In the genomic region with DNA sequence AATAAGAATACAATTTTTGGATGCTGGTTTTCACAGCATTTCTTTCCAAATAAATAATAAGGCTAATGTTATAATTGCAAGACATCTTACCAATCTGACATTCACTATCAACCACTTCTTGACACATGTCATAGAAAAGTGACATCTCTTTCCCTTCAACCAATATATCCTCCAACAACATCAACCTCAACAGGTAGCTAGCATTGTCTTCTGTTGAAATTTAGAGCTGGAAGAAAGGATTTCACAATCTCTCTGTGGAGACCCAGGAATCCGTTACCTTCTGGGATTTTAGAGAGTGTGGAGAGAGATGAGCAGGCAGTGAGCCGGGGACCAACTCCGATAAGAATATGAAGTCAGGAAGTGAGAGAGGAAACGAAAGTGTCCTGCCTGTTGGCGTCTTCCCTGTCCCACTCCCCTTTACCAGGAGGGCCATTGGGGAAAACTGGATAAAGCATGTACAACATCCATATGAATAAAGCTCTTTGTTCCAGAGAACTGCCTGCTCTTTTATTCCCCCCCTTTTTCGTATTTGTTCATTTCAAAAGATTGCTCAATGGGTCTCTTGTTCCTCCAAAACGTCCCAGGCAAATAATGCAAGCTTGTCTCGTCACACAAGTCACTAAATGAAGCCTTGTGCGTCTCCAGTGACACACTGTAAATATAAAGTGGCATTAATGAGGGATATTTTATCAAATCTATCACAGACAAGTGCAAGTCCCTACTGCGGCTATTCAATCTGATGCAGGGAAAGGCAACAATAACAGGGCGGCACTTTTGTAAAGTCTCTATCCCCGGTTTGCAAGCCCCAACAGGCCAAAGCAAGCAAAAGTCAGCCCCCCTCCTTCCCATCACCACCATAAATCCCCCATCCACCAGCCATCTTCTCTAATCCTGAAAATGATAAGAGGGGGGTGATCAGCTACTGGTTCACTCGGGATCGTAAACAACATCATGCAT, we compare ENCODE assay signal across 10 cellular contexts. TPM values are rescaled to one million over a fixed set of nuclear protein-coding genes. Genes with fewer than 3 reads are reported as not detected.
A peak's percentile ranks its signal among the peaks of the same experiment; 100 is the strongest.
DNase-seq lines count a peak whose midpoint lies in the region; ATAC-seq, FAIRE-seq and TF ChIP-seq lines count a peak whose summit lies in the region.
"Had no signal": no experiment of that assay in that cellular context is flagged by ENCODE, and none has a peak within 500 bp of the region (broad histone marks: within the 10 kb centered on the region; RNA-seq: fewer than 3 reads in every experiment).

No MANE protein-coding gene starts in this region.

- no peak overlapping the region for H3K9ac ChIP-seq in keratinocyte (ENCODE audit: control insufficient read depth, extremely low read depth, insufficient read depth, low read length)

- H3K4me1 ChIP-seq in keratinocyte (ENCODE audit: control insufficient read depth, extremely low read depth, insufficient read depth, low read length) = peaks cover 22% of the 10 kb centered on the region

- H2AFZ ChIP-seq in keratinocyte (ENCODE audit: control insufficient read depth, low read length) = peak overlapping the region; percentile 49

- H4K20me1 ChIP-seq in keratinocyte (ENCODE audit: control insufficient read depth, extremely low read depth, insufficient read depth, low read length) = no peaks in the 10 kb centered on the region

- TF ChIP-seq CTCF in keratinocyte (optimal IDR thresholded peaks at IDR 0.05 in 1 of 3, IDR thresholded peaks at IDR 0.05 in 1 of 3, conservative IDR thresholded peaks at IDR 0.05 in 1 of 3; ENCODE audit: extremely low read depth in 1 of 3, insufficient read depth in 2 of 3, low read length in 3 of 3) = no peak

- ATAC-seq in GM18519 (IDR thresholded peaks at IDR 0.05; ENCODE audit: low FRiP score, unreplicated experiment) = no peak
- ATAC-seq: mucosa of descending colon had no signal

- no peaks in the 10 kb centered on the region for H3K9me1 ChIP-seq in keratinocyte (ENCODE audit: control insufficient read depth, extremely low read depth, insufficient read depth, low read length)

- H3K9me3 ChIP-seq in keratinocyte (ENCODE audit: control insufficient read depth, low read depth, low read length) = no peaks in the 10 kb centered on the region
- H3K9me3 ChIP-seq: mucosa of descending colon had no signal

- H3K4me3 ChIP-seq in keratinocyte (ENCODE audit: control insufficient read depth in 2 of 3, extremely low read depth in 1 of 3, insufficient read depth in 2 of 3, low read depth in 1 of 3, low read length in 3 of 3) = peak overlapping the region in 2 of 3 experiments; percentile 17 to 53
- H3K4me3 ChIP-seq: mucosa of descending colon had no signal

- DNase-seq in COLO829 (ENCODE audit: low spot score) = peak; percentile 81
- peak; percentile 28 for DNase-seq in MV-4-11 (lab: John Stamatoyannopoulos, UW)
- DNase-seq in amygdala (lab: John Stamatoyannopoulos, UW) = peak in 41 of 56 donors; percentile 9 to 77 (median 48)
- DNase-seq in keratinocyte (ENCODE audit: low read depth, low spot score) = no peak
- DNase-seq in SW480 (ENCODE audit: low spot score) = no peak
- no peak for DNase-seq in activated CD4-positive, alpha-beta T cell treated with anti-CD3 and anti-CD28 coated beads, Interleukin-2, amount 50 U/mL, for 1 hour
- no peak for DNase-seq in HPDE6-E6E7 (ENCODE audit: extremely low spot score)
- DNase-seq: mucosa of descending colon, NCI-H446 had no signal

- peak; percentile 5 for FAIRE-seq in keratinocyte (lab: Jason Lieb, UNC)

- dilution Hi-C loops in keratinocyte (cut with MboI; ENCODE audit: extremely low pct_ligation_motif_present, low sequenced_read_pairs) = no loop called here

- H3K27ac ChIP-seq in keratinocyte (ENCODE audit: control insufficient read depth, insufficient read depth, low read length) = no peak overlapping the region

- peak overlapping the region; percentile 64 for H3K4me2 ChIP-seq in keratinocyte (ENCODE audit: control insufficient read depth, extremely low read depth, insufficient read depth, low read depth, low read length)

- H3K27me3 ChIP-seq in keratinocyte (ENCODE audit: control insufficient read depth, extremely low read depth, insufficient read depth, low read length) = peaks cover 12% of the 10 kb centered on the region

- no peaks in the 10 kb centered on the region for H3K36me3 ChIP-seq in keratinocyte (ENCODE audit: control insufficient read depth in 2 of 2, extremely low read depth in 1 of 2, insufficient read depth in 2 of 2, low read length in 2 of 2)

- H3K79me2 ChIP-seq in keratinocyte (ENCODE audit: control insufficient read depth, insufficient read depth, low read length) = no peaks in the 10 kb centered on the region

RNA-seq across cellular contexts. Expression of a gene that starts 3.4 kb away (rescaled TPM):
- 6.9 to 9.5 TPM (median 8.3 TPM) in 3 replicates for polyA plus RNA-seq in keratinocyte
- 7.0 TPM for polyA plus RNA-seq in keratinocyte (2011; ENCODE audit: low read depth)
- polyA plus RNA-seq in keratinocyte (2011; cell fraction: cytosol; rRNA removed) = 3.5 and 7.5 TPM in 2 replicates
- 9.4 and 11.9 TPM in 2 replicates for polyA plus RNA-seq in keratinocyte (2011; cell fraction: nucleus; rRNA removed)
- 7.0 and 7.4 TPM in 2 replicates for polyA plus RNA-seq in keratinocyte (2012; ENCODE audit: low replicate concordance)
- 7.8 to 26.4 TPM (median 8.9 TPM) in 3 replicates for polyA minus RNA-seq in keratinocyte
- 4.6 TPM for polyA minus RNA-seq in keratinocyte (2011; cell fraction: cytosol; rRNA and poly(A)+ RNA removed)
- polyA minus RNA-seq in keratinocyte (2011; cell fraction: nucleus; rRNA and poly(A)+ RNA removed) = 14.8 and 21.3 TPM in 2 replicates

Comparison
In these comparisons a context has a peak if more than half of its experiments do, and no peak if none do; other contexts are left out.
1. DNase-seq: peak in COLO829 (single experiment), MV-4-11 (single experiment) and amygdala (41 of 56); none in keratinocyte (single experiment), SW480 (single experiment), activated CD4-positive, alpha-beta T cell treated with anti-CD3 and anti-CD28 coated beads, Interleukin-2, amount 50 U/mL, for 1 hour (single experiment) and HPDE6-E6E7 (single experiment).